11 cellular contexts compared by ENCODE assay signal in genomic region chr19:40366697-40367561, GRCh38. TPM values are rescaled to one million over a fixed set of nuclear protein-coding genes. Genes with fewer than 3 reads are reported as not detected.
DNase-seq lines count a peak whose midpoint lies in the region; ATAC-seq, FAIRE-seq and TF ChIP-seq lines count a peak whose summit lies in the region.
"Had no signal": no experiment of that assay in that cellular context is flagged by ENCODE, and none has a peak within 500 bp of the region (broad histone marks: within the 10 kb centered on the region; RNA-seq: fewer than 3 reads in every experiment).

No MANE protein-coding gene starts in this region.

- H2BK15ac ChIP-seq in mesenchymal stem cell (ENCODE audit: low read depth, poor library complexity, severe bottlenecking), result peak overlapping the region; percentile 2

- peak overlapping the region; percentile 26 to 58 for H3K18ac ChIP-seq in mesenchymal stem cell (ENCODE audit: low read depth in 1 of 2, low read length in 2 of 2)

- H3K14ac ChIP-seq in mesenchymal stem cell (ENCODE audit: low read length in 2 of 2), result no peak overlapping the region

- H2BK5ac ChIP-seq in mesenchymal stem cell (ENCODE audit: low read depth, low read length, poor library complexity, severe bottlenecking), result no peak overlapping the region

- no peak for TF ChIP-seq RAD21 in HepG2 (CRISPR knock-in tag; IDR thresholded peaks at IDR 0.05)

- H4K91ac ChIP-seq in mesenchymal stem cell (ENCODE audit: low read length), result no peak overlapping the region

- BruUV-seq in HepG2 (replicated peaks; lab: Mats Ljungman, UMichigan), result no TSS peak

- H2AFZ ChIP-seq in HepG2 (ENCODE audit: low read length) (no peak overlapping the region), mesenchymal stem cell (ENCODE audit: low read depth, low read length) (no peak overlapping the region)

- H3K4me3 ChIP-seq in HepG2 (replicated peaks in 1 of 3; ENCODE audit: insufficient read depth in 1 of 3, low read depth in 2 of 3, low read length in 3 of 3), result no peak overlapping the region
- H3K4me3 ChIP-seq in right lobe of liver, result no peak overlapping the region
- H3K4me3 ChIP-seq in choroid plexus epithelial cell (ENCODE audit: low read depth, low read length), result peak overlapping the region; percentile 66
- peak overlapping the region in 1 of 2 experiments; percentile 65 for H3K4me3 ChIP-seq in mesenchymal stem cell (ENCODE audit: insufficient read depth in 1 of 2, low read depth in 1 of 2, low read length in 2 of 2)

- H3K27ac ChIP-seq in HepG2 (ENCODE audit: extremely low read length, insufficient read depth, low read length) (no peak overlapping the region), right lobe of liver (no peak overlapping the region), mesenchymal stem cell (ENCODE audit: low read length, poor library complexity, severe bottlenecking) (peak overlapping the region; percentile 8)

- H3K27me3 ChIP-seq in HepG2 (ENCODE audit: control insufficient read depth in 1 of 2, insufficient read depth in 2 of 2, low read length in 2 of 2) (no peaks in the 10 kb centered on the region), right lobe of liver (no peaks in the 10 kb centered on the region), mesenchymal stem cell (ENCODE audit: control insufficient read depth in 1 of 2, insufficient read depth in 1 of 2, low read length in 2 of 2) (no peaks in the 10 kb centered on the region)

- TF ChIP-seq POLR2A in HepG2 (IDR thresholded peaks at IDR 0.05; ENCODE audit: insufficient read depth in 1 of 2, low read depth in 2 of 2, low read length in 2 of 2) (no peak), right lobe of liver (IDR thresholded peaks at IDR 0.05) (no peak)

- in situ Hi-C loops in HepG2 (cut with HindIII; ENCODE audit: extremely low pct_ligation_motif_present, low pct_unique_long_range_greater_than_20kb), result no loop called here

- CTCF ChIA-PET in HepG2 (lab: Yijun Ruan, JAX; ENCODE audit: low intra/inter-chr PET ratio, low total read pairs), result no interaction called here

- TF ChIP-seq EP300 in HepG2 (IDR thresholded peaks at IDR 0.05; ENCODE audit: low read depth in 2 of 2, low read length in 2 of 2) (no peak), HepG2 (CRISPR knock-in tag; IDR thresholded peaks at IDR 0.05; ENCODE audit: borderline replicate concordance) (no peak)

- H3K79me1 ChIP-seq in mesenchymal stem cell (replicated peaks; ENCODE audit: low read length, poor library complexity, severe bottlenecking), result peaks cover 33% of the 10 kb centered on the region

- no peaks in the 10 kb centered on the region for H3K79me2 ChIP-seq in HepG2 (ENCODE audit: insufficient read depth, low read length)

- H3K4me2 ChIP-seq in HepG2 (ENCODE audit: low read depth, low read length) (no peak overlapping the region), mesenchymal stem cell (ENCODE audit: low read length, poor library complexity, severe bottlenecking) (peak overlapping the region; percentile 87)

- H3K36me3 ChIP-seq in HepG2 (replicated peaks in 1 of 2; ENCODE audit: control insufficient read depth in 1 of 2, insufficient read depth in 2 of 2, low read length in 2 of 2) (peaks cover 3 to 12% of the 10 kb centered on the region in 2 experiments; a peak in 3 of 5 replicates), right lobe of liver (peaks cover 0 to 23% (median 5%) of the 10 kb centered on the region in 4 donors), mesenchymal stem cell (ENCODE audit: control insufficient read depth in 1 of 2, insufficient read depth in 2 of 2, low read depth in 1 of 2, low read length in 2 of 2) (peaks cover 36 to 61% of the 10 kb centered on the region in 2 experiments)

- WGBS in HepG2 (ENCODE audit: low lambda C conversion rate), result 98% methylated on average over 17 of the region's 27 CpGs
- WGBS in right lobe of liver (ENCODE audit: insufficient coverage, low coverage, low lambda C conversion rate, missing lambda C conversion rate), result 80% methylated on average over 10 of the region's 27 CpGs
- WGBS in mesenchymal stem cell, result 47% methylated on average over 27 of the region's 27 CpGs

- H3K4me1 ChIP-seq in HepG2 (ENCODE audit: insufficient read depth, low read length) (no peaks in the 10 kb centered on the region), right lobe of liver (no peaks in the 10 kb centered on the region), mesenchymal stem cell (ENCODE audit: control insufficient read depth, insufficient read depth, low read depth, low read length) (peaks cover 26% of the 10 kb centered on the region)

- intact Hi-C loops in HepG2 (cut with micrococcal nuclease; ENCODE audit: unreplicated experiment), result no loop called here
- intact Hi-C loops in right lobe of liver (cut with DNase I), result no loop called here

- H3K9me3 ChIP-seq in HepG2 (ENCODE audit: low read length) (no peaks in the 10 kb centered on the region), right lobe of liver (no peaks in the 10 kb centered on the region), mesenchymal stem cell (ENCODE audit: control insufficient read depth, low read length) (no peaks in the 10 kb centered on the region)

- H4K8ac ChIP-seq in mesenchymal stem cell (ENCODE audit: low read length), result peak overlapping the region; percentile 19

- TF ChIP-seq CTCF in HepG2 (CRISPR knock-in tag; IDR thresholded peaks at IDR 0.05) (no peak), right lobe of liver (IDR thresholded peaks at IDR 0.05) (no peak), choroid plexus epithelial cell (conservative IDR thresholded peaks at IDR 0.05; ENCODE audit: low read depth, low read length) (no peak), D721Med (IDR thresholded peaks at IDR 0.05; ENCODE audit: insufficient read depth, missing control alignments) (no peak)

- FAIRE-seq in HepG2 (lab: Jason Lieb, UNC), result no peak
- FAIRE-seq in D721Med (lab: Jason Lieb, UNC), result no peak

- no peaks in the 10 kb centered on the region for H4K20me1 ChIP-seq in HepG2 (ENCODE audit: insufficient read depth, low read length)

- POLR2A ChIA-PET in HepG2 (lab: Yijun Ruan, JAX), result no interaction called here

- no peak overlapping the region for H2AK5ac ChIP-seq in mesenchymal stem cell (ENCODE audit: low read length, severe bottlenecking)

- no peak for DNase-seq in HepG2 (ENCODE audit: low spot score)
- DNase-seq in right lobe of liver, result no peak
- DNase-seq in choroid plexus epithelial cell (ENCODE audit: low read depth), result peak; percentile 34
- DNase-seq in mesenchymal stem cell, result peak; percentile 87
- DNase-seq in NCI-H2196 (lab: John Stamatoyannopoulos, UW; ENCODE audit: unreplicated experiment), result no peak
- DNase-seq in activated gamma-delta T cell (lab: John Stamatoyannopoulos, UW), result no peak
- no peak for DNase-seq in D721Med (ENCODE audit: insufficient read length, low spot score)
- DNase-seq in activated CD8-positive, alpha-beta memory T cell treated with anti-CD3 and anti-CD28 coated beads, Interleukin-2, amount 50 U/mL, for 48 hours, result no peak
- DNase-seq: NCI-H2081; stimulated activated CD4-positive, alpha-beta T cell treated with anti-CD3 and anti-CD28 coated beads, Interleukin-12 subunit alpha, Interleukin-12 subunit beta, amount 100 ng/mL, for 4 hours had no signal

- H2BK12ac ChIP-seq in mesenchymal stem cell (ENCODE audit: low read length in 2 of 2), result peak overlapping the region in 1 of 2 experiments; percentile 61

- H3K9ac ChIP-seq in HepG2 (ENCODE audit: insufficient read depth, low read depth, low read length) (no peak overlapping the region), mesenchymal stem cell (ENCODE audit: low read length) (no peak overlapping the region)

- peak overlapping the region; percentile 64 for H2BK120ac ChIP-seq in mesenchymal stem cell (ENCODE audit: low read depth, low read length)

- no peak for ATAC-seq in HepG2
- no peak for ATAC-seq in right lobe of liver

- peak overlapping the region; percentile 5 to 59 for H3K4ac ChIP-seq in mesenchymal stem cell (ENCODE audit: low read depth in 1 of 2, low read length in 2 of 2)

- H3K23ac ChIP-seq in mesenchymal stem cell (ENCODE audit: low read length in 2 of 2), result no peak overlapping the region

RNA-seq across cellular contexts. Expression of gene PLD3, which starts 18.4 kb away (rescaled TPM):
- 26.8 and 45.7 TPM in 2 replicates for total RNA-seq in HepG2 (2016; rRNA removed; fragmentation: Illumina TruSeq; extraction: Trizol)
- total RNA-seq in HepG2 (2016; cell fraction: cytosol; rRNA removed; fragmentation: Illumina TruSeq; extraction: Trizol; ENCODE audit: low read depth), result 18.2 and 19.0 TPM in 2 replicates
- 29.0 and 47.3 TPM in 2 replicates for total RNA-seq in HepG2 (2016; cell fraction: insoluble cytoplasmic fraction; rRNA removed; fragmentation: Illumina TruSeq; extraction: Trizol)
- total RNA-seq in HepG2 (2016; cell fraction: membrane; rRNA removed; fragmentation: Illumina TruSeq; extraction: Trizol), result 26.1 and 41.8 TPM in 2 replicates
- 37.3 and 42.7 TPM in 2 replicates for total RNA-seq in HepG2 (2016; cell fraction: nucleus; rRNA removed; fragmentation: Illumina TruSeq; extraction: Trizol)
- 164 and 203 TPM in 2 replicates for polyA plus RNA-seq in HepG2 (2011; rRNA removed)
- 105 and 149 TPM in 2 replicates for polyA plus RNA-seq in HepG2 (2011; cell fraction: cytosol; rRNA removed)
- 114 and 115 TPM in 2 replicates for polyA plus RNA-seq in HepG2 (2011; cell fraction: nucleus; rRNA removed)
- 107 and 135 TPM in 2 replicates for polyA plus RNA-seq in HepG2 (2012)
- 16.6 and 27.8 TPM in 2 replicates for polyA plus RNA-seq in HepG2 (2016; cell fraction: cytosol; fragmentation: Illumina TruSeq; extraction: Trizol; ENCODE audit: low read depth)
- 36.6 and 37.2 TPM in 2 replicates for polyA plus RNA-seq in HepG2 (2016; cell fraction: insoluble cytoplasmic fraction; fragmentation: Illumina TruSeq; extraction: Trizol; ENCODE audit: low read depth)
- 34.7 and 44.6 TPM in 2 replicates for polyA plus RNA-seq in HepG2 (2016; cell fraction: membrane; fragmentation: Illumina TruSeq; extraction: Trizol; ENCODE audit: low read depth)
- polyA plus RNA-seq in HepG2 (2016; cell fraction: nucleus; fragmentation: Illumina TruSeq; extraction: Trizol; ENCODE audit: insufficient read depth, low read depth), result 75.1 and 78.1 TPM in 2 replicates
- polyA minus RNA-seq in HepG2 (2011; rRNA and poly(A)+ RNA removed; ENCODE audit: low replicate concordance), result 86.0 and 162 TPM in 2 replicates
- 72.3 and 102 TPM in 2 replicates for polyA minus RNA-seq in HepG2 (2011; cell fraction: cytosol; rRNA and poly(A)+ RNA removed)
- 23.6 and 31.3 TPM in 2 replicates for polyA minus RNA-seq in HepG2 (2011; cell fraction: nucleus; rRNA and poly(A)+ RNA removed)
- total RNA-seq in right lobe of liver, result 100 to 1,000 TPM in 4 of 6 experiments, 10 to 100 TPM in 2; 84.7 to 197 (median 113) TPM
- 586 TPM for polyA plus RNA-seq in mesenchymal stem cell (2013, experiment 1 of 2)
- 580 TPM for polyA plus RNA-seq in mesenchymal stem cell (2013, experiment 2 of 2)

RNA-seq across cellular contexts. Expression of gene C19orf47, which starts 18.7 kb away (rescaled TPM):
- 6.8 and 8.1 TPM in 2 replicates for total RNA-seq in HepG2 (2016; rRNA removed; fragmentation: Illumina TruSeq; extraction: Trizol)
- total RNA-seq in HepG2 (2016; cell fraction: cytosol; rRNA removed; fragmentation: Illumina TruSeq; extraction: Trizol; ENCODE audit: low read depth), result 12.5 and 13.5 TPM in 2 replicates
- 5.6 and 9.0 TPM in 2 replicates for total RNA-seq in HepG2 (2016; cell fraction: insoluble cytoplasmic fraction; rRNA removed; fragmentation: Illumina TruSeq; extraction: Trizol)
- 18.7 and 22.9 TPM in 2 replicates for total RNA-seq in HepG2 (2016; cell fraction: membrane; rRNA removed; fragmentation: Illumina TruSeq; extraction: Trizol)
- 3.6 and 5.4 TPM in 2 replicates for total RNA-seq in HepG2 (2016; cell fraction: nucleus; rRNA removed; fragmentation: Illumina TruSeq; extraction: Trizol)
- 10.6 and 11.1 TPM in 2 replicates for polyA plus RNA-seq in HepG2 (2011; rRNA removed)
- 6.7 and 7.2 TPM in 2 replicates for polyA plus RNA-seq in HepG2 (2011; cell fraction: cytosol; rRNA removed)
- polyA plus RNA-seq in HepG2 (2011; cell fraction: nucleus; rRNA removed), result 10.7 and 10.8 TPM in 2 replicates
- 3.6 and 4.2 TPM in 2 replicates for polyA plus RNA-seq in HepG2 (2012)
- polyA plus RNA-seq in HepG2 (2016; cell fraction: cytosol; fragmentation: Illumina TruSeq; extraction: Trizol; ENCODE audit: low read depth), result 12.8 and 17.0 TPM in 2 replicates
- 9.6 and 11.1 TPM in 2 replicates for polyA plus RNA-seq in HepG2 (2016; cell fraction: insoluble cytoplasmic fraction; fragmentation: Illumina TruSeq; extraction: Trizol; ENCODE audit: low read depth)
- 23.8 and 24.6 TPM in 2 replicates for polyA plus RNA-seq in HepG2 (2016; cell fraction: membrane; fragmentation: Illumina TruSeq; extraction: Trizol; ENCODE audit: low read depth)
- 12.8 and 13.4 TPM in 2 replicates for polyA plus RNA-seq in HepG2 (2016; cell fraction: nucleus; fragmentation: Illumina TruSeq; extraction: Trizol; ENCODE audit: insufficient read depth, low read depth)
- polyA minus RNA-seq in HepG2 (2011; rRNA and poly(A)+ RNA removed; ENCODE audit: low replicate concordance), result 18.0 and 74.8 TPM in 2 replicates
- polyA minus RNA-seq in HepG2 (2011; cell fraction: cytosol; rRNA and poly(A)+ RNA removed), result 7.0 and 8.4 TPM in 2 replicates
- polyA minus RNA-seq in HepG2 (2011; cell fraction: nucleus; rRNA and poly(A)+ RNA removed), result 6.8 and 7.3 TPM in 2 replicates
- total RNA-seq in right lobe of liver, result 1 to 10 TPM; 4.8 to 8.1 (median 5.5) TPM
- 12.7 TPM for polyA plus RNA-seq in mesenchymal stem cell (2013, experiment 1 of 2)
- polyA plus RNA-seq in mesenchymal stem cell (2013, experiment 2 of 2), result 12.8 TPM

RNA-seq across cellular contexts. Expression of gene HIPK4, which starts 23.1 kb away (rescaled TPM):
- total RNA-seq in HepG2 (2016; rRNA removed; fragmentation: Illumina TruSeq; extraction: Trizol) (not detected in 2 replicates), right lobe of liver (under 1 TPM in 1 of 6 experiments, not detected in 5; 0.15 TPM)
- not detected in 2 replicates for total RNA-seq in HepG2 (2016; cell fraction: cytosol; rRNA removed; fragmentation: Illumina TruSeq; extraction: Trizol; ENCODE audit: low read depth)
- not detected in 2 replicates for total RNA-seq in HepG2 (2016; cell fraction: insoluble cytoplasmic fraction; rRNA removed; fragmentation: Illumina TruSeq; extraction: Trizol)
- total RNA-seq in HepG2 (2016; cell fraction: membrane; rRNA removed; fragmentation: Illumina TruSeq; extraction: Trizol), result not detected in 2 replicates
- not detected in 2 replicates for total RNA-seq in HepG2 (2016; cell fraction: nucleus; rRNA removed; fragmentation: Illumina TruSeq; extraction: Trizol)
- polyA plus RNA-seq in HepG2 (2011; rRNA removed), result 0.03 TPM in 1 of 2 replicates, not detected in the other
- polyA plus RNA-seq in HepG2 (2011; cell fraction: cytosol; rRNA removed), result 0.03 TPM in 1 of 2 replicates, not detected in the other
- polyA plus RNA-seq in HepG2 (2011; cell fraction: nucleus; rRNA removed), result not detected in 2 replicates
- polyA plus RNA-seq in HepG2 (2012), result not detected in 2 replicates
- polyA plus RNA-seq in HepG2 (2016; cell fraction: cytosol; fragmentation: Illumina TruSeq; extraction: Trizol; ENCODE audit: low read depth), result not detected in 2 replicates
- not detected in 2 replicates for polyA plus RNA-seq in HepG2 (2016; cell fraction: insoluble cytoplasmic fraction; fragmentation: Illumina TruSeq; extraction: Trizol; ENCODE audit: low read depth)
- not detected in 2 replicates for polyA plus RNA-seq in HepG2 (2016; cell fraction: membrane; fragmentation: Illumina TruSeq; extraction: Trizol; ENCODE audit: low read depth)
- not detected in 2 replicates for polyA plus RNA-seq in HepG2 (2016; cell fraction: nucleus; fragmentation: Illumina TruSeq; extraction: Trizol; ENCODE audit: insufficient read depth, low read depth)
- polyA minus RNA-seq in HepG2 (2011; rRNA and poly(A)+ RNA removed; ENCODE audit: low replicate concordance), result 0.07 TPM in 1 of 2 replicates, not detected in the other
- not detected in 2 replicates for polyA minus RNA-seq in HepG2 (2011; cell fraction: cytosol; rRNA and poly(A)+ RNA removed)
- not detected in 2 replicates for polyA minus RNA-seq in HepG2 (2011; cell fraction: nucleus; rRNA and poly(A)+ RNA removed)
- polyA plus RNA-seq in mesenchymal stem cell (2013, experiment 1 of 2), result 0.29 TPM
- 0.25 TPM for polyA plus RNA-seq in mesenchymal stem cell (2013, experiment 2 of 2)
- total RNA-seq: kidney epithelial cell had no signal

RNA-seq across cellular contexts. Expression of gene PRX, which starts 46.2 kb away (rescaled TPM):
- total RNA-seq in HepG2 (2016; rRNA removed; fragmentation: Illumina TruSeq; extraction: Trizol), result 0.46 and 0.66 TPM in 2 replicates
- total RNA-seq in HepG2 (2016; cell fraction: cytosol; rRNA removed; fragmentation: Illumina TruSeq; extraction: Trizol; ENCODE audit: low read depth), result not detected in 2 replicates
- total RNA-seq in HepG2 (2016; cell fraction: insoluble cytoplasmic fraction; rRNA removed; fragmentation: Illumina TruSeq; extraction: Trizol), result 0.39 and 0.78 TPM in 2 replicates
- total RNA-seq in HepG2 (2016; cell fraction: membrane; rRNA removed; fragmentation: Illumina TruSeq; extraction: Trizol), result 0.03 and 0.12 TPM in 2 replicates
- 0.38 and 0.40 TPM in 2 replicates for total RNA-seq in HepG2 (2016; cell fraction: nucleus; rRNA removed; fragmentation: Illumina TruSeq; extraction: Trizol)
- 0.66 and 0.99 TPM in 2 replicates for polyA plus RNA-seq in HepG2 (2011; rRNA removed)
- polyA plus RNA-seq in HepG2 (2011; cell fraction: cytosol; rRNA removed), result 0.79 and 0.94 TPM in 2 replicates
- polyA plus RNA-seq in HepG2 (2011; cell fraction: nucleus; rRNA removed), result 0.76 and 0.99 TPM in 2 replicates
- 0.85 and 1.1 TPM in 2 replicates for polyA plus RNA-seq in HepG2 (2012)
- polyA plus RNA-seq in HepG2 (2016; cell fraction: cytosol; fragmentation: Illumina TruSeq; extraction: Trizol; ENCODE audit: low read depth), result not detected in 2 replicates
- polyA plus RNA-seq in HepG2 (2016; cell fraction: insoluble cytoplasmic fraction; fragmentation: Illumina TruSeq; extraction: Trizol; ENCODE audit: low read depth), result 0.25 and 0.53 TPM in 2 replicates
- 0.03 and 0.06 TPM in 2 replicates for polyA plus RNA-seq in HepG2 (2016; cell fraction: membrane; fragmentation: Illumina TruSeq; extraction: Trizol; ENCODE audit: low read depth)
- polyA plus RNA-seq in HepG2 (2016; cell fraction: nucleus; fragmentation: Illumina TruSeq; extraction: Trizol; ENCODE audit: insufficient read depth, low read depth), result 1.1 TPM in 2 replicates
- polyA minus RNA-seq in HepG2 (2011; rRNA and poly(A)+ RNA removed; ENCODE audit: low replicate concordance), result 0.51 and 1.1 TPM in 2 replicates
- polyA minus RNA-seq in HepG2 (2011; cell fraction: cytosol; rRNA and poly(A)+ RNA removed), result 0.53 and 0.89 TPM in 2 replicates
- 0.52 and 0.62 TPM in 2 replicates for polyA minus RNA-seq in HepG2 (2011; cell fraction: nucleus; rRNA and poly(A)+ RNA removed)
- total RNA-seq in right lobe of liver, result under 1 TPM; 0.37 to 0.99 (median 0.60) TPM
- polyA plus RNA-seq in mesenchymal stem cell (2013, experiment 1 of 2), result 2.1 TPM
- polyA plus RNA-seq in mesenchymal stem cell (2013, experiment 2 of 2), result 1.9 TPM

RNA-seq across cellular contexts. Expression of gene SERTAD1, which starts 58.9 kb away (rescaled TPM):
- total RNA-seq in HepG2 (2016; rRNA removed; fragmentation: Illumina TruSeq; extraction: Trizol) (4.3 and 4.7 TPM in 2 replicates), right lobe of liver (10 to 100 TPM in 1 of 6 experiments, 1 to 10 TPM in 5; 3.7 to 11.7 (median 6.2) TPM)
- 1.8 and 2.1 TPM in 2 replicates for total RNA-seq in HepG2 (2016; cell fraction: cytosol; rRNA removed; fragmentation: Illumina TruSeq; extraction: Trizol; ENCODE audit: low read depth)
- 3.9 and 5.6 TPM in 2 replicates for total RNA-seq in HepG2 (2016; cell fraction: insoluble cytoplasmic fraction; rRNA removed; fragmentation: Illumina TruSeq; extraction: Trizol)
- 3.0 and 3.6 TPM in 2 replicates for total RNA-seq in HepG2 (2016; cell fraction: membrane; rRNA removed; fragmentation: Illumina TruSeq; extraction: Trizol)
- total RNA-seq in HepG2 (2016; cell fraction: nucleus; rRNA removed; fragmentation: Illumina TruSeq; extraction: Trizol), result 1.7 and 1.9 TPM in 2 replicates
- polyA plus RNA-seq in HepG2 (2011; rRNA removed), result 4.5 and 5.0 TPM in 2 replicates
- polyA plus RNA-seq in HepG2 (2011; cell fraction: cytosol; rRNA removed), result 5.0 and 7.0 TPM in 2 replicates
- 4.0 and 4.5 TPM in 2 replicates for polyA plus RNA-seq in HepG2 (2011; cell fraction: nucleus; rRNA removed)
- 1.4 and 1.9 TPM in 2 replicates for polyA plus RNA-seq in HepG2 (2012)
- 0.94 and 1.1 TPM in 2 replicates for polyA plus RNA-seq in HepG2 (2016; cell fraction: cytosol; fragmentation: Illumina TruSeq; extraction: Trizol; ENCODE audit: low read depth)
- polyA plus RNA-seq in HepG2 (2016; cell fraction: insoluble cytoplasmic fraction; fragmentation: Illumina TruSeq; extraction: Trizol; ENCODE audit: low read depth), result 3.6 and 4.1 TPM in 2 replicates
- polyA plus RNA-seq in HepG2 (2016; cell fraction: membrane; fragmentation: Illumina TruSeq; extraction: Trizol; ENCODE audit: low read depth), result 1.5 and 1.7 TPM in 2 replicates
- 2.5 and 2.7 TPM in 2 replicates for polyA plus RNA-seq in HepG2 (2016; cell fraction: nucleus; fragmentation: Illumina TruSeq; extraction: Trizol; ENCODE audit: insufficient read depth, low read depth)
- polyA minus RNA-seq in HepG2 (2011; rRNA and poly(A)+ RNA removed; ENCODE audit: low replicate concordance), result 2.7 and 5.6 TPM in 2 replicates
- 1.1 and 1.2 TPM in 2 replicates for polyA minus RNA-seq in HepG2 (2011; cell fraction: cytosol; rRNA and poly(A)+ RNA removed)
- polyA minus RNA-seq in HepG2 (2011; cell fraction: nucleus; rRNA and poly(A)+ RNA removed), result 1.7 and 2.0 TPM in 2 replicates
- polyA plus RNA-seq in mesenchymal stem cell (2013, experiment 1 of 2), result 11.7 TPM
- 12.3 TPM for polyA plus RNA-seq in mesenchymal stem cell (2013, experiment 2 of 2)

Comparison
In these comparisons a context has a peak if more than half of its experiments do, and no peak if none do; other contexts are left out.
1. DNase-seq: peak in choroid plexus epithelial cell (single experiment) and mesenchymal stem cell (single experiment); none in HepG2 (single experiment), right lobe of liver (0 of 3), NCI-H2196 (single experiment), activated gamma-delta T cell (single experiment), D721Med (single experiment) and activated CD8-positive, alpha-beta memory T cell treated with anti-CD3 and anti-CD28 coated beads, Interleukin-2, amount 50 U/mL, for 48 hours (single experiment).